ENCODE assay signal across 30 cellular contexts in the genomic region with DNA sequence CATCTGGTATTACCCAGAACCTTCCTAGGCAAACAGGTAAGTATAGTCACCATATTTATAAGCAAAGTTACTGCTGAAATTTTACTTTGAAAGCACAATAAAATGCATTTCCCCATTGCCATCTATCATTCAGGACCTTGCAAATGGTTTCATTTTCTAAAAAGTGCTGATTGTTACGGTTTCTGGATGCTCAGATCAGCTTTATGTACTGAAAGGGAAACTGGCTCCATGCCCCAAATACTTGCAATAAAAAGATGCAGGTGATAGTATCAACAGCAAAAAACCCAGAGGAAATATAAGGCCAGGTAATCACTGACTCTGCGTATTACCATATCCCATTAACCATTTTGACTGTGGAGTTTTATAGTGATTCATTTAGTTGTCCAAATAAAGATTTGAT.
"Had no signal": no experiment of that assay in that cellular context is flagged by ENCODE, and none has a peak within 500 bp of the region (broad histone marks: within the 10 kb centered on the region; RNA-seq: fewer than 3 reads in every experiment).

No MANE protein-coding gene starts in this region.

- H3K27ac ChIP-seq: adrenal gland, body of pancreas, esophagus muscularis mucosa, foreskin keratinocyte, gastrocnemius medialis, heart left ventricle, WERI-Rb-1 had no signal

- H3K4me3 ChIP-seq: adrenal gland, body of pancreas, esophagus muscularis mucosa, gastrocnemius medialis, heart left ventricle had no signal

- H3K4me1 ChIP-seq: adrenal gland, body of pancreas, esophagus muscularis mucosa, foreskin keratinocyte, gastrocnemius medialis, heart left ventricle had no signal

- H3K36me3 ChIP-seq: adrenal gland, esophagus muscularis mucosa, gastrocnemius medialis, heart left ventricle, WERI-Rb-1 had no signal

- ATAC-seq: activated CD4-positive, CD25-positive, alpha-beta regulatory T cell treated with anti-CD3 and anti-CD28 coated beads, Interleukin-2, amount 50 U/mL, for 24 hours; activated CD8-positive, alpha-beta T cell treated with anti-CD3 and anti-CD28 coated beads for 36 hours; activated naive CD8-positive, alpha-beta T cell treated with anti-CD3 and anti-CD28 coated beads, Interleukin-2, amount 50 U/mL, for 24 hours; activated T-cell treated with anti-CD3 and anti-CD28 coated beads, Interleukin-2, amount 50 U/mL, for 4 hours; body of pancreas; effector memory CD8-positive, alpha-beta T cell; foreskin keratinocyte; gastrocnemius medialis; heart left ventricle; T-helper 17 cell had no signal

- H3K27me3 ChIP-seq: adrenal gland, body of pancreas, esophagus muscularis mucosa, foreskin keratinocyte, gastrocnemius medialis, heart left ventricle had no signal

- DNase-seq: activated B cell treated with CpG ODN at 0.5 μM for 24 hours; activated CD4-positive, alpha-beta T cell treated with anti-CD3 and anti-CD28 coated beads for 48 hours; activated CD4-positive, alpha-beta T cell treated with anti-CD3 and anti-CD28 coated beads, Interleukin-2, amount 50 U/mL, for 1 hour; activated CD4-positive, alpha-beta T cell treated with anti-CD3 and anti-CD28 coated beads, Interleukin-2, amount 50 U/mL, for 48 hours; activated CD8-positive, alpha-beta memory T cell treated with anti-CD3 and anti-CD28 coated beads for 24 hours; activated CD8-positive, alpha-beta T cell treated with anti-CD3 and anti-CD28 coated beads for 36 hours; activated effector memory CD4-positive, alpha-beta T cell treated with anti-CD3 and anti-CD28 coated beads, Interleukin-2, amount 50 U/mL, for 16 hours; activated naive CD4-positive, alpha-beta T cell treated with anti-CD3 and anti-CD28 coated beads for 36 hours; activated naive CD8-positive, alpha-beta T cell treated with anti-CD3 and anti-CD28 coated beads for 36 hours; activated naive CD8-positive, alpha-beta T cell treated with anti-CD3 and anti-CD28 coated beads, Interleukin-2, amount 50 U/mL, for 24 hours; activated T-cell treated with anti-CD3 and anti-CD28 coated beads, Interleukin-2, amount 50 U/mL, for 4 hours; adrenal gland; amygdala; aorta; body of pancreas; caudate nucleus; cortex of kidney; dermis blood vessel endothelial cell; effector CD4-positive, alpha-beta T cell; effector memory CD8-positive, alpha-beta T cell; erythroblast; foreskin keratinocyte; gastrocnemius medialis; glutamatergic neuron; heart left ventricle; T-helper 17 cell; T1000; WERI-Rb-1 had no signal

- H3K9me3 ChIP-seq: adrenal gland, body of pancreas, esophagus muscularis mucosa, gastrocnemius medialis had no signal
